16 cellular contexts compared by ENCODE assay signal in genomic region chr15:41789237-41789636, GRCh38. TPM values are rescaled to one million over a fixed set of nuclear protein-coding genes. Genes with fewer than 3 reads are reported as not detected.
A peak's percentile ranks its signal among the peaks of the same experiment; 100 is the strongest.
DNase-seq lines count a peak whose midpoint lies in the region; ATAC-seq and TF ChIP-seq lines count a peak whose summit lies in the region.
"Had no signal": no experiment of that assay in that cellular context is flagged by ENCODE, and none has a peak within 500 bp of the region (broad histone marks: within the 10 kb centered on the region; RNA-seq: fewer than 3 reads in every experiment).

No MANE protein-coding gene starts in this region.

- no peak overlapping the region for H3K4me2 ChIP-seq in IMR-90 (ENCODE audit: low read depth, low read length)
- H3K4me2 ChIP-seq: SK-N-SH had no signal

- intact Hi-C loops in IMR-90 (cut with micrococcal nuclease) (no loop called here), ascending aorta (cut with DNase I) (no loop called here), heart left ventricle (cut with DNase I) (no loop called here), stomach (cut with DNase I; ENCODE audit: low total_unique reads) (no loop called here)

- H3K36me3 ChIP-seq in IMR-90 (ENCODE audit: control insufficient read depth, insufficient read depth, low read length) (no peaks in the 10 kb centered on the region), ascending aorta (no peaks in the 10 kb centered on the region), heart left ventricle (no peaks in the 10 kb centered on the region), stomach (no peaks in the 10 kb centered on the region)
- H3K36me3 ChIP-seq: BE2C, thoracic aorta, WERI-Rb-1 had no signal

- H4K8ac ChIP-seq in IMR-90 (ENCODE audit: low read depth in 2 of 2, low read length in 2 of 2), result 0 out of 4 replicates have a peak overlapping the region, but pooled peaks of 1 of the 2 experiments have one; percentile 30

- H2AFZ ChIP-seq in IMR-90 (replicated peaks; ENCODE audit: low read length, poor library complexity), result no peak overlapping the region

- TF ChIP-seq RAD21 in IMR-90 (IDR thresholded peaks at IDR 0.05; ENCODE audit: low read length), result no peak

- H3K79me1 ChIP-seq in IMR-90 (ENCODE audit: low read depth in 1 of 2, low read length in 2 of 2), result peaks cover 40 to 74% of the 10 kb centered on the region in 2 experiments

- H2BK120ac ChIP-seq in IMR-90 (ENCODE audit: low read depth, low read length), result no peak overlapping the region

- H3K27ac ChIP-seq in IMR-90 (ENCODE audit: insufficient read depth, low read length) (no peak overlapping the region), ascending aorta (peak overlapping the region; percentile 26 to 73), heart left ventricle (peak overlapping the region in 2 of 12 donors; percentile 28 to 65), stomach (peak overlapping the region; percentile 17 to 59 (median 53))
- H3K27ac ChIP-seq: thoracic aorta, WERI-Rb-1 had no signal

- H3K18ac ChIP-seq in IMR-90 (ENCODE audit: low read depth, low read length), result no peak overlapping the region

- WGBS in IMR-90 (ENCODE audit: extremely low coverage in 2 of 2, insufficient read length in 1 of 2), 2 experiments, result no CpG with 5 or more reads among the region's 4 CpGs
- WGBS in heart left ventricle, 4 donors, result 39 to 60% (median 51%) methylated on average over 4 of the region's 4 CpGs
- WGBS in stomach, 5 donors, result 25 to 38% (median 31%) methylated on average over 4 of the region's 4 CpGs

- TF ChIP-seq EP300 in stomach (IDR thresholded peaks at IDR 0.05), result no peak

- H3K4me1 ChIP-seq in IMR-90 (ENCODE audit: control insufficient read depth, insufficient read depth, low read length) (peaks cover 14% of the 10 kb centered on the region), ascending aorta (peaks cover 11 to 35% of the 10 kb centered on the region in 2 donors), heart left ventricle (peaks cover 11 to 54% (median 39%) of the 10 kb centered on the region in 12 donors), stomach (peaks cover 30 to 64% (median 43%) of the 10 kb centered on the region in 4 donors)

- CTCF ChIA-PET in IMR-90 (lab: Yijun Ruan, JAX), result interaction anchor here (0.6 to 1.6 kb wide), 2 partner anchors 13 to 15 kb away, joined by 4 read pairs; partner anchors contain the start of gene MAPKBP1

- no peak overlapping the region for H2AK9ac ChIP-seq in IMR-90 (replicated peaks; ENCODE audit: low read depth, low read length, poor library complexity)

- H4K20me1 ChIP-seq in IMR-90 (ENCODE audit: insufficient read depth, low read length), result 0 out of 2 replicates have a peak, but pooled peaks cover 3% of the 10 kb centered on the region

- ATAC-seq in IMR-90 (ENCODE audit: low read depth) (no peak), heart left ventricle (peak; percentile 43 to 69 (median 58)), HG03135 (IDR thresholded peaks at IDR 0.05; ENCODE audit: unreplicated experiment) (no peak), HG03039 (IDR thresholded peaks at IDR 0.05; ENCODE audit: unreplicated experiment) (no peak), GM21423 (IDR thresholded peaks at IDR 0.05; ENCODE audit: unreplicated experiment) (no peak)
- ATAC-seq: esophagus mucosa had no signal

- POLR2A ChIA-PET in IMR-90 (lab: Charles Lee; ENCODE audit: unreplicated experiment), result interaction anchor here (0.6 kb wide), 1 partner anchor 20 kb away, joined by 4 read pairs; no protein-coding TSS in a partner anchor

- H3K27me3 ChIP-seq in IMR-90 (ENCODE audit: control insufficient read depth, insufficient read depth, low read length), result no peaks in the 10 kb centered on the region
- no peaks in the 10 kb centered on the region for H3K27me3 ChIP-seq in ascending aorta
- no peaks in the 10 kb centered on the region for H3K27me3 ChIP-seq in heart left ventricle
- H3K27me3 ChIP-seq in stomach, result no peaks in the 10 kb centered on the region
- H3K27me3 ChIP-seq: BE2C had no signal

- peak overlapping the region; percentile 54 for H3K4ac ChIP-seq in IMR-90 (ENCODE audit: low read depth, low read length)

- no peak overlapping the region; the same call in 2 of the 3 replicates for H2BK15ac ChIP-seq in IMR-90 (ENCODE audit: low read depth, low read length)

- peak overlapping the region; percentile 55 for H2AK5ac ChIP-seq in IMR-90 (ENCODE audit: low read depth, low read length)

- H3K9me1 ChIP-seq in IMR-90 (ENCODE audit: insufficient read depth, low read length), result peaks cover 29% of the 10 kb centered on the region

- peak overlapping the region; percentile 20; the same call in 1 of the 2 replicates for H3K23ac ChIP-seq in IMR-90 (ENCODE audit: low read depth, low read length)

- DNase-seq in IMR-90, result no peak
- peak in 1 of 2 donors; percentile 31 for DNase-seq in ascending aorta (ENCODE audit: low spot score in 2 of 2)
- no peak for DNase-seq in heart left ventricle
- no peak for DNase-seq in stomach
- no peak for DNase-seq in NCI-H2196 treated with DMSO at 0.1 percent for 48 hours (lab: John Stamatoyannopoulos, UW; ENCODE audit: unreplicated experiment)
- DNase-seq: BE2C, midbrain, MV-4-11, NCI-H2107, SK-N-SH, WERI-Rb-1 had no signal

- TF ChIP-seq CTCF in IMR-90 (conservative IDR thresholded peaks at IDR 0.05; ENCODE audit: low read depth, low read length), result no peak
- no peak for TF ChIP-seq CTCF in ascending aorta (IDR thresholded peaks at IDR 0.05)
- no peak for TF ChIP-seq CTCF in heart left ventricle (IDR thresholded peaks at IDR 0.05)
- TF ChIP-seq CTCF in stomach (IDR thresholded peaks at IDR 0.05), result no peak

- H4K91ac ChIP-seq in IMR-90 (ENCODE audit: insufficient read depth, low read depth, low read length), result 0 out of 2 replicates have a peak overlapping the region, but pooled peaks have one; percentile 10

- H3K9ac ChIP-seq in IMR-90 (ENCODE audit: low read depth, low read length), result no peak overlapping the region; the same call in 1 of the 2 replicates
- H3K9ac ChIP-seq: SK-N-SH had no signal

- no peak overlapping the region for H4K5ac ChIP-seq in IMR-90 (ENCODE audit: low read depth, low read length)

- TF ChIP-seq POLR2A in IMR-90 (IDR thresholded peaks at IDR 0.05; ENCODE audit: low read depth, low read length), result no peak
- TF ChIP-seq POLR2A in heart left ventricle (IDR thresholded peaks at IDR 0.05), result no peak
- TF ChIP-seq POLR2A in stomach (IDR thresholded peaks at IDR 0.05), result no peak

- dilution Hi-C loops in IMR-90 (cut with HindIII; ENCODE audit: low sequenced_read_pairs, unreplicated experiment), result no loop called here

- H3K4me3 ChIP-seq in IMR-90 (ENCODE audit: insufficient read depth, low read depth, low read length) (no peak overlapping the region), ascending aorta (no peak overlapping the region), heart left ventricle (no peak overlapping the region), stomach (no peak overlapping the region)
- H3K4me3 ChIP-seq: thoracic aorta had no signal

- no peaks in the 10 kb centered on the region for H3K9me3 ChIP-seq in IMR-90 (ENCODE audit: control insufficient read depth, insufficient read depth, low read length)
- H3K9me3 ChIP-seq in ascending aorta, result no peaks in the 10 kb centered on the region
- H3K9me3 ChIP-seq in heart left ventricle, result no peaks in the 10 kb centered on the region
- H3K9me3 ChIP-seq in stomach, result no peaks in the 10 kb centered on the region
- H3K9me3 ChIP-seq: BE2C, SK-N-SH, thoracic aorta had no signal

- in situ Hi-C loops in IMR-90 (cut with MboI; ENCODE audit: low sequenced_read_pairs), result no loop called here

- no peak overlapping the region for H2BK5ac ChIP-seq in IMR-90 (ENCODE audit: low read depth, low read length, poor library complexity, severe bottlenecking)

- no peak overlapping the region for H3K14ac ChIP-seq in IMR-90 (replicated peaks; ENCODE audit: low read depth, low read length)

- no TSS peak for BruUV-seq in IMR-90 (replicated peaks; lab: Mats Ljungman, UMichigan)

- H3K56ac ChIP-seq in IMR-90 (ENCODE audit: extremely low read depth, insufficient read depth, low read length), result no peak overlapping the region

- H2BK20ac ChIP-seq in IMR-90 (ENCODE audit: low read depth, low read length), result 0 out of 2 replicates have a peak overlapping the region, but pooled peaks have one; percentile 5

TF ChIP-seq in IMR-90, 13 proteins besides CTCF, POLR2A, EP300 and RAD21 (continues in another document):
- no peak for TF ChIP-seq SMC3 (IDR thresholded peaks at IDR 0.05; ENCODE audit: low read depth, low read length)
- TF ChIP-seq RCOR1 (IDR thresholded peaks at IDR 0.05; ENCODE audit: insufficient replicate concordance, low read length), result no peak
- no peak for TF ChIP-seq MAZ (IDR thresholded peaks at IDR 0.05; ENCODE audit: borderline replicate concordance, low read depth, low read length)

RNA-seq across cellular contexts. Expression of gene MAPKBP1, which starts 15.0 kb away (rescaled TPM):
- 10.3 and 12.5 TPM in 2 replicates for total RNA-seq in IMR-90 (2012; rRNA removed)
- polyA plus RNA-seq in IMR-90 (2012; rRNA removed), result 14.7 and 15.3 TPM in 2 replicates
- 4.8 and 6.1 TPM in 2 replicates for polyA plus RNA-seq in IMR-90 (2012; cell fraction: cytosol; rRNA removed)
- polyA plus RNA-seq in IMR-90 (2012; cell fraction: nucleus; rRNA removed; ENCODE audit: low replicate concordance), result 40.6 and 67.6 TPM in 2 replicates
- 27.6 TPM for total RNA-seq in ascending aorta
- 10 to 100 TPM; 12.0 to 20.5 (median 14.8) TPM for total RNA-seq in heart left ventricle
- polyA plus RNA-seq in heart left ventricle, result 10 to 100 TPM in 1 of 2 donors, 1 to 10 TPM in 1; 6.3 to 17.0 TPM
- total RNA-seq in stomach, result 10 to 100 TPM in 4 of 5 donors, 1 to 10 TPM in 1; 8.8 to 41.5 (median 22.6) TPM
- polyA plus RNA-seq in stomach, result 10 to 100 TPM in 2 of 3 donors, 1 to 10 TPM in 1; 9.0 to 20.5 (median 13.1) TPM

RNA-seq across cellular contexts. Expression of gene JMJD7, which starts 38.7 kb away (rescaled TPM):
- total RNA-seq in IMR-90 (2012; rRNA removed), result 3.6 and 5.0 TPM in 2 replicates
- polyA plus RNA-seq in IMR-90 (2012; rRNA removed), result 6.3 and 8.1 TPM in 2 replicates
- polyA plus RNA-seq in IMR-90 (2012; cell fraction: cytosol; rRNA removed), result 7.9 and 8.2 TPM in 2 replicates
- 12.6 and 22.4 TPM in 2 replicates for polyA plus RNA-seq in IMR-90 (2012; cell fraction: nucleus; rRNA removed; ENCODE audit: low replicate concordance)
- 16.4 TPM for total RNA-seq in ascending aorta
- 10 to 100 TPM in 6 of 9 donors, 1 to 10 TPM in 3; 5.4 to 17.9 (median 11.8) TPM for total RNA-seq in heart left ventricle
- 10 to 100 TPM in 1 of 2 donors, 1 to 10 TPM in 1; 7.3 to 20.6 TPM for polyA plus RNA-seq in heart left ventricle
- 1 to 10 TPM in 1 of 5 donors, under 1 TPM in 2, not detected in 2; 0.55 to 3.1 (median 0.58) TPM for total RNA-seq in stomach
- polyA plus RNA-seq in stomach, result 10 to 100 TPM; 16.8 to 24.2 (median 22.5) TPM

RNA-seq across cellular contexts. Expression of gene PLA2G4B, which starts 49.4 kb away (rescaled TPM):
- total RNA-seq in IMR-90 (2012; rRNA removed) (under 0.01 and 0.18 TPM in 2 replicates), ascending aorta (13.9 TPM), heart left ventricle (1 to 10 TPM in 7 of 9 donors, under 1 TPM in 2; 0.38 to 6.0 (median 2.8) TPM), stomach (10 to 100 TPM in 3 of 5 donors, 1 to 10 TPM in 2; 2.6 to 71.2 (median 22.6) TPM)
- polyA plus RNA-seq in IMR-90 (2012; rRNA removed) (3.1 and 5.8 TPM in 2 replicates), heart left ventricle (1 to 10 TPM; 1.4 to 4.1 TPM), stomach (10 to 100 TPM in 1 of 3 donors, 1 to 10 TPM in 2; 4.0 to 38.5 (median 5.3) TPM)
- polyA plus RNA-seq in IMR-90 (2012; cell fraction: cytosol; rRNA removed), result 0.90 and 1.6 TPM in 2 replicates
- 31.6 and 69.2 TPM in 2 replicates for polyA plus RNA-seq in IMR-90 (2012; cell fraction: nucleus; rRNA removed; ENCODE audit: low replicate concordance)

Comparison
In these comparisons a context has a peak if more than half of its experiments do, and no peak if none do; other contexts are left out.
1. ATAC-seq: peak in heart left ventricle (4 of 4); none in IMR-90 (single experiment), HG03135 (single experiment), HG03039 (single experiment) and GM21423 (single experiment).